In genomic region chrX:56397636-56398035, GRCh38 we compare ENCODE assay signal across 15 cellular contexts.
A peak's percentile ranks its signal among the peaks of the same experiment; 100 is the strongest.
DNase-seq lines count a peak whose midpoint lies in the region; ATAC-seq and TF ChIP-seq lines count a peak whose summit lies in the region.
"Had no signal": no experiment of that assay in that cellular context is flagged by ENCODE, and none has a peak within 500 bp of the region (broad histone marks: within the 10 kb centered on the region; RNA-seq: fewer than 3 reads in every experiment).

No MANE protein-coding gene starts in this region.

- peaks cover 11% of the 10 kb centered on the region for H3K36me3 Mint-ChIP-seq in natural killer cell treated with Interleukin-12 subunit alpha and Interleukin-12 subunit beta and Interleukin-15 and Interleukin-18, amount 100 ng/mL, for 72 hours
- H3K36me3 Mint-ChIP-seq in natural killer cell, result no peaks in the 10 kb centered on the region
- H3K36me3 Mint-ChIP-seq in activated T-helper 17 cell treated with anti-CD3 and anti-CD28 coated beads, Interleukin-2, amount 50 U/mL, for 72 hours (ENCODE audit: low read depth), result peaks cover 9% of the 10 kb centered on the region
- H3K36me3 Mint-ChIP-seq: memory B cell had no signal

- intact Hi-C loops in natural killer cell (cut with micrococcal nuclease), result no loop called here

- TF ChIP-seq CTCF in natural killer cell (IDR thresholded peaks at IDR 0.05), result no peak

- peak; percentile 78 to 91 for ATAC-seq in natural killer cell treated with Interleukin-12 subunit alpha and Interleukin-12 subunit beta and Interleukin-15 and Interleukin-18, amount 100 ng/mL, for 72 hours
- no peak for ATAC-seq in natural killer cell
- peak; percentile 96 for ATAC-seq in activated T-helper 17 cell treated with anti-CD3 and anti-CD28 coated beads, Interleukin-2, amount 50 U/mL, for 72 hours (replicated peaks)
- ATAC-seq in stimulated activated naive CD8-positive, alpha-beta T cell treated with anti-CD3 and anti-CD28 coated beads, Interleukin-15, Interleukin-2, amounts not matched to agents 100 U/mL and 50 U/mL, for 24 hours, result peak; percentile 86
- ATAC-seq: gastrocnemius medialis had no signal

- H3K27me3 Mint-ChIP-seq in natural killer cell treated with Interleukin-12 subunit alpha and Interleukin-12 subunit beta and Interleukin-15 and Interleukin-18, amount 100 ng/mL, for 72 hours, result peaks cover 0 to 10% of the 10 kb centered on the region in 2 donors
- peaks cover 2 to 8% of the 10 kb centered on the region in 2 donors for H3K27me3 Mint-ChIP-seq in natural killer cell (ENCODE audit: low read depth in 2 of 2)
- H3K27me3 Mint-ChIP-seq in activated T-helper 17 cell treated with anti-CD3 and anti-CD28 coated beads, Interleukin-2, amount 50 U/mL, for 72 hours, result no peaks in the 10 kb centered on the region
- H3K27me3 Mint-ChIP-seq: memory B cell had no signal

- no peak for DNase-seq in natural killer cell treated with Interleukin-12 subunit alpha and Interleukin-12 subunit beta and Interleukin-15 and Interleukin-18, amount 100 ng/mL, for 72 hours (ENCODE audit: low spot score)
- DNase-seq in natural killer cell (no peak), MV-4-11 (lab: John Stamatoyannopoulos, UW) (peak; percentile 0), OCI-M2 (lab: John Stamatoyannopoulos, UW; ENCODE audit: unreplicated experiment) (no peak), HPDE6-E6E7 (ENCODE audit: extremely low spot score) (no peak)
- DNase-seq in stimulated activated naive CD8-positive, alpha-beta T cell treated with anti-CD3 and anti-CD28 coated beads, Interleukin-15, Interleukin-2, amounts not matched to agents 100 U/mL and 50 U/mL, for 24 hours, result no peak
- DNase-seq: C1 segment of cervical spinal cord, gastrocnemius medialis, H9, NCI-H1694 treated with DMSO at 0.1 percent for 48 hours, NCI-H526 treated with DMSO at 0.1 percent for 48 hours, nucleus accumbens, RPMI8226 had no signal

- H3K27ac Mint-ChIP-seq in natural killer cell treated with Interleukin-12 subunit alpha and Interleukin-12 subunit beta and Interleukin-15 and Interleukin-18, amount 100 ng/mL, for 72 hours, result peak overlapping the region; percentile 81 to 92
- no peak overlapping the region for H3K27ac Mint-ChIP-seq in natural killer cell
- peak overlapping the region; percentile 80 for H3K27ac Mint-ChIP-seq in activated T-helper 17 cell treated with anti-CD3 and anti-CD28 coated beads, Interleukin-2, amount 50 U/mL, for 72 hours
- H3K27ac Mint-ChIP-seq: H9, memory B cell had no signal

- H3K4me3 Mint-ChIP-seq in natural killer cell treated with Interleukin-12 subunit alpha and Interleukin-12 subunit beta and Interleukin-15 and Interleukin-18, amount 100 ng/mL, for 72 hours, result peak overlapping the region; percentile 58
- H3K4me3 Mint-ChIP-seq in natural killer cell, result no peak overlapping the region
- H3K4me3 Mint-ChIP-seq in activated T-helper 17 cell treated with anti-CD3 and anti-CD28 coated beads, Interleukin-2, amount 50 U/mL, for 72 hours, result peak overlapping the region; percentile 75
- H3K4me3 Mint-ChIP-seq: H9, memory B cell had no signal

- no peaks in the 10 kb centered on the region for H3K9me3 Mint-ChIP-seq in natural killer cell treated with Interleukin-12 subunit alpha and Interleukin-12 subunit beta and Interleukin-15 and Interleukin-18, amount 100 ng/mL, for 72 hours
- peaks cover 0 to 2% of the 10 kb centered on the region in 2 donors for H3K9me3 Mint-ChIP-seq in natural killer cell
- no peaks in the 10 kb centered on the region for H3K9me3 Mint-ChIP-seq in activated T-helper 17 cell treated with anti-CD3 and anti-CD28 coated beads, Interleukin-2, amount 50 U/mL, for 72 hours
- H3K9me3 Mint-ChIP-seq: memory B cell had no signal

- H3K4me1 Mint-ChIP-seq in natural killer cell treated with Interleukin-12 subunit alpha and Interleukin-12 subunit beta and Interleukin-15 and Interleukin-18, amount 100 ng/mL, for 72 hours (ENCODE audit: low read depth in 2 of 2), result peaks cover 7 to 17% of the 10 kb centered on the region in 2 donors
- peaks cover 0 to 6% of the 10 kb centered on the region in 2 donors for H3K4me1 Mint-ChIP-seq in natural killer cell
- peaks cover 11% of the 10 kb centered on the region for H3K4me1 Mint-ChIP-seq in activated T-helper 17 cell treated with anti-CD3 and anti-CD28 coated beads, Interleukin-2, amount 50 U/mL, for 72 hours
- H3K4me1 Mint-ChIP-seq: memory B cell had no signal

Comparison
In these comparisons a context has a peak if more than half of its experiments do, and no peak if none do; other contexts are left out.
1. ATAC-seq: peak in natural killer cell treated with Interleukin-12 subunit alpha and Interleukin-12 subunit beta and Interleukin-15 and Interleukin-18, amount 100 ng/mL, for 72 hours (2 of 2), activated T-helper 17 cell treated with anti-CD3 and anti-CD28 coated beads, Interleukin-2, amount 50 U/mL, for 72 hours (single experiment) and stimulated activated naive CD8-positive, alpha-beta T cell treated with anti-CD3 and anti-CD28 coated beads, Interleukin-15, Interleukin-2, amounts not matched to agents 100 U/mL and 50 U/mL, for 24 hours (single experiment); none in natural killer cell (0 of 3).
2. H3K27ac Mint-ChIP-seq: peak in natural killer cell treated with Interleukin-12 subunit alpha and Interleukin-12 subunit beta and Interleukin-15 and Interleukin-18, amount 100 ng/mL, for 72 hours (2 of 2) and activated T-helper 17 cell treated with anti-CD3 and anti-CD28 coated beads, Interleukin-2, amount 50 U/mL, for 72 hours (single experiment); none in natural killer cell (0 of 2).